21 cellular contexts compared by ENCODE assay signal in the genomic region with DNA sequence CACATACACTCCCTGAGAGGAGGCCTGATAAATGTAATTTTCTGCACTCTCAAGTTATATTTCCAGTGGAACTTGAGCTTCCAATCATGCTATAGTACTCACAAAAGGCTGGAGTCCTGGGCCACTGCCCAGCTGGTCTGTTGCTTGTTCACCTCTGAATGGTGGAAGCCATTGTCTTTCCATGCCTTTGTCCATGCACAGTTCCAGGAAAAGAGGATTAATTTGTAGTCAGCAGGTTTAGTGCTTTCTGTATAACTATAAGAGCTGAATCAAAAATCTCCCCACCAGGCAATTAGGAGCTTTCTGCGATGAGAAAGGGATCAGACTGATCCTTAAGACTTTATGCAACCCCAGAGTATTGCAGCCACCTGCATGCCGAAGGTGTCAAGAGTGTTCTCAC.
"Had no signal": no experiment of that assay in that cellular context is flagged by ENCODE, and none has a peak within 500 bp of the region (broad histone marks: within the 10 kb centered on the region; RNA-seq: fewer than 3 reads in every experiment).

No MANE protein-coding gene starts in this region.

- H3K4me1 Mint-ChIP-seq: memory B cell, naive B cell had no signal

- H3K27ac Mint-ChIP-seq: memory B cell, mesothelial cell of epicardium, naive B cell had no signal

- H3K4me3 Mint-ChIP-seq: memory B cell, mesothelial cell of epicardium, naive B cell, nephron had no signal

- H3K36me3 Mint-ChIP-seq: memory B cell had no signal

- H3K27me3 ChIP-seq: colonic mucosa, dorsolateral prefrontal cortex, gastroesophageal sphincter, neutrophil, right atrium auricular region, sigmoid colon had no signal

- H3K4me3 ChIP-seq: colonic mucosa, dorsolateral prefrontal cortex, gastroesophageal sphincter, left ventricle myocardium inferior, lower lobe of right lung, right atrium auricular region, sigmoid colon, skin epidermis had no signal

- H3K9me3 Mint-ChIP-seq: memory B cell had no signal

- H3K9me3 ChIP-seq: colonic mucosa, lower lobe of right lung, neutrophil, right atrium auricular region had no signal

- H3K36me3 ChIP-seq: colonic mucosa, gastroesophageal sphincter, left ventricle myocardium inferior, lower lobe of right lung, neutrophil, right atrium auricular region, sigmoid colon had no signal

- DNase-seq: colonic mucosa; dorsolateral prefrontal cortex; effector CD8-positive, alpha-beta T cell; glutamatergic neuron; kidney; left cardiac atrium; left ventricle myocardium inferior; lower lobe of right lung; naive B cell; posterior cingulate gyrus; sigmoid colon; stimulated activated naive CD4-positive, alpha-beta T cell; trophoblast cell had no signal

- ATAC-seq: esophagus mucosa, gastroesophageal sphincter, left cardiac atrium, lower lobe of right lung had no signal

- H3K4me1 ChIP-seq: colonic mucosa, gastroesophageal sphincter, left ventricle myocardium inferior, right atrium auricular region, sigmoid colon had no signal

- H3K27ac ChIP-seq: colonic mucosa, dorsolateral prefrontal cortex, gastroesophageal sphincter, left ventricle myocardium inferior, lower lobe of right lung, neutrophil, right atrium auricular region, sigmoid colon, skin epidermis had no signal
